ENCODE assay signal across 15 cellular contexts in genomic region chr2:219282943-219283581, GRCh38. TPM values are rescaled to one million over a fixed set of nuclear protein-coding genes. Genes with fewer than 3 reads are reported as not detected.
A peak's percentile ranks its signal among the peaks of the same experiment; 100 is the strongest.
DNase-seq lines count a peak whose midpoint lies in the region; ATAC-seq and TF ChIP-seq lines count a peak whose summit lies in the region.
"Had no signal": no experiment of that assay in that cellular context is flagged by ENCODE, and none has a peak within 500 bp of the region (broad histone marks: within the 10 kb centered on the region; RNA-seq: fewer than 3 reads in every experiment).

No MANE protein-coding gene starts in this region.

- H3K27me3 Mint-ChIP-seq in activated naive CD4-positive, alpha-beta T cell treated with anti-CD3 and anti-CD28 coated beads for 36 hours (ENCODE audit: low read depth) = no peaks in the 10 kb centered on the region
- no peaks in the 10 kb centered on the region for H3K27me3 Mint-ChIP-seq in IgD-negative memory B cell
- peaks cover 18% of the 10 kb centered on the region for H3K27me3 Mint-ChIP-seq in endothelial cell (ENCODE audit: unreplicated experiment)

- no peak for ATAC-seq in GM21786 (IDR thresholded peaks at IDR 0.05; ENCODE audit: unreplicated experiment)

- H3K4me1 Mint-ChIP-seq in activated naive CD4-positive, alpha-beta T cell treated with anti-CD3 and anti-CD28 coated beads for 36 hours (ENCODE audit: low read depth) = peaks cover 31% of the 10 kb centered on the region
- H3K4me1 Mint-ChIP-seq in IgD-negative memory B cell (peaks cover 12 to 23% (median 16%) of the 10 kb centered on the region in 3 donors), endothelial cell (ENCODE audit: unreplicated experiment) (peaks cover 13% of the 10 kb centered on the region)

- H3K36me3 Mint-ChIP-seq in activated naive CD4-positive, alpha-beta T cell treated with anti-CD3 and anti-CD28 coated beads for 36 hours (ENCODE audit: low read depth) = peaks cover 8% of the 10 kb centered on the region
- H3K36me3 Mint-ChIP-seq in IgD-negative memory B cell (peaks cover 5% of the 10 kb centered on the region), endothelial cell (ENCODE audit: low read depth, unreplicated experiment) (peaks cover 22% of the 10 kb centered on the region)

- H3K4me3 Mint-ChIP-seq in activated naive CD4-positive, alpha-beta T cell treated with anti-CD3 and anti-CD28 coated beads for 36 hours = no peak overlapping the region
- H3K4me3 Mint-ChIP-seq in IgD-negative memory B cell (peak overlapping the region in 1 of 4 donors; percentile 74), endothelial cell (ENCODE audit: unreplicated experiment) (peak overlapping the region; percentile 3)

- CTCF ChIA-PET in activated naive CD4-positive, alpha-beta T cell treated with anti-CD3 and anti-CD28 coated beads for 36 hours (lab: Charles Lee) = interaction anchor here (1.5 to 10.6 kb wide), 4 partner anchors 10 to 123 kb away, joined by 3 to 196 read pairs (median 32); no protein-coding TSS in a partner anchor

- no peak for TF ChIP-seq CTCF in endothelial cell (IDR thresholded peaks at IDR 0.05; ENCODE audit: unreplicated experiment)
- TF ChIP-seq CTCF in GM20000 (IDR thresholded peaks at IDR 0.05; ENCODE audit: extremely low read depth, missing control alignments) = no peak

- H3K9me3 Mint-ChIP-seq in activated naive CD4-positive, alpha-beta T cell treated with anti-CD3 and anti-CD28 coated beads for 36 hours = no peaks in the 10 kb centered on the region
- H3K9me3 Mint-ChIP-seq in IgD-negative memory B cell = no peaks in the 10 kb centered on the region
- H3K9me3 Mint-ChIP-seq in endothelial cell (ENCODE audit: unreplicated experiment) = no peaks in the 10 kb centered on the region

- intact Hi-C loops in activated naive CD4-positive, alpha-beta T cell treated with anti-CD3 and anti-CD28 coated beads for 36 hours (cut with micrococcal nuclease) = no loop called here

- DNase-seq in activated naive CD4-positive, alpha-beta T cell treated with anti-CD3 and anti-CD28 coated beads for 36 hours = no peak
- no peak for DNase-seq in activated naive CD4-positive, alpha-beta T cell treated with Interleukin-2 at 50 U/mL for 16 hours
- DNase-seq in endothelial cell (ENCODE audit: low spot score) = no peak
- peak; percentile 24 for DNase-seq in superior temporal gyrus (ENCODE audit: extremely low spot score)
- DNase-seq in GM20000 (ENCODE audit: low spot score) = no peak
- DNase-seq in DMS53 treated with DMSO at 0.1 percent for 48 hours (lab: John Stamatoyannopoulos, UW; ENCODE audit: unreplicated experiment) = no peak
- DNase-seq: central memory CD4-positive, alpha-beta T cell; H7; NCI-H146; NCI-H226; RPMI8226 had no signal

- peak overlapping the region; percentile 27 for H3K27ac Mint-ChIP-seq in activated naive CD4-positive, alpha-beta T cell treated with anti-CD3 and anti-CD28 coated beads for 36 hours
- H3K27ac Mint-ChIP-seq in IgD-negative memory B cell (peak overlapping the region; percentile 78 to 89 (median 78)), endothelial cell (ENCODE audit: unreplicated experiment) (no peak overlapping the region)

RNA-seq across cellular contexts. Expression of gene DNAJB2, which starts 3.9 kb away (rescaled TPM):
- total RNA-seq in activated naive CD4-positive, alpha-beta T cell treated with anti-CD3 and anti-CD28 coated beads for 36 hours = 10 to 100 TPM; 24.6 to 24.9 TPM
- polyA plus RNA-seq in IgD-negative memory B cell = 7.8 TPM
- total RNA-seq in endothelial cell (ENCODE audit: unreplicated experiment) = 64.3 TPM

RNA-seq across cellular contexts. Expression of gene PTPRN, which starts 26.1 kb away (rescaled TPM):
- total RNA-seq in activated naive CD4-positive, alpha-beta T cell treated with anti-CD3 and anti-CD28 coated beads for 36 hours = not detected
- not detected for polyA plus RNA-seq in IgD-negative memory B cell
- total RNA-seq in endothelial cell (ENCODE audit: unreplicated experiment) = 1.1 TPM
- total RNA-seq: ureter had no signal

RNA-seq across cellular contexts. Expression of gene TUBA4A, which starts 29.3 kb away (rescaled TPM):
- 100 to 1,000 TPM; 112 to 116 TPM for total RNA-seq in activated naive CD4-positive, alpha-beta T cell treated with anti-CD3 and anti-CD28 coated beads for 36 hours
- polyA plus RNA-seq in IgD-negative memory B cell = 229 TPM
- total RNA-seq in endothelial cell (ENCODE audit: unreplicated experiment) = 18.7 TPM

RNA-seq across cellular contexts. Expression of gene TUBA4B, which starts 30.0 kb away (rescaled TPM):
- total RNA-seq in activated naive CD4-positive, alpha-beta T cell treated with anti-CD3 and anti-CD28 coated beads for 36 hours = not detected
- not detected for polyA plus RNA-seq in IgD-negative memory B cell
- not detected for total RNA-seq in endothelial cell (ENCODE audit: unreplicated experiment)
- total RNA-seq: omental fat pad, ureter had no signal

RNA-seq across cellular contexts. Expression of gene STK16, which starts 37.8 kb away (rescaled TPM):
- 10 to 100 TPM; 33.7 to 35.5 TPM for total RNA-seq in activated naive CD4-positive, alpha-beta T cell treated with anti-CD3 and anti-CD28 coated beads for 36 hours
- polyA plus RNA-seq in IgD-negative memory B cell = 17.9 TPM
- total RNA-seq in endothelial cell (ENCODE audit: unreplicated experiment) = 29.5 TPM
